In genomic region chr3:157064402-157064801, GRCh38 we compare ENCODE assay signal across 1 cellular context.
TF ChIP-seq lines count a peak whose summit lies in the region.

No MANE protein-coding gene starts in this region.

TF ChIP-seq in GM12878, 131 proteins besides CTCF, POLR2A, EP300 and RAD21 (continued from another document and continues in another):
- TF ChIP-seq, protein P1, sequence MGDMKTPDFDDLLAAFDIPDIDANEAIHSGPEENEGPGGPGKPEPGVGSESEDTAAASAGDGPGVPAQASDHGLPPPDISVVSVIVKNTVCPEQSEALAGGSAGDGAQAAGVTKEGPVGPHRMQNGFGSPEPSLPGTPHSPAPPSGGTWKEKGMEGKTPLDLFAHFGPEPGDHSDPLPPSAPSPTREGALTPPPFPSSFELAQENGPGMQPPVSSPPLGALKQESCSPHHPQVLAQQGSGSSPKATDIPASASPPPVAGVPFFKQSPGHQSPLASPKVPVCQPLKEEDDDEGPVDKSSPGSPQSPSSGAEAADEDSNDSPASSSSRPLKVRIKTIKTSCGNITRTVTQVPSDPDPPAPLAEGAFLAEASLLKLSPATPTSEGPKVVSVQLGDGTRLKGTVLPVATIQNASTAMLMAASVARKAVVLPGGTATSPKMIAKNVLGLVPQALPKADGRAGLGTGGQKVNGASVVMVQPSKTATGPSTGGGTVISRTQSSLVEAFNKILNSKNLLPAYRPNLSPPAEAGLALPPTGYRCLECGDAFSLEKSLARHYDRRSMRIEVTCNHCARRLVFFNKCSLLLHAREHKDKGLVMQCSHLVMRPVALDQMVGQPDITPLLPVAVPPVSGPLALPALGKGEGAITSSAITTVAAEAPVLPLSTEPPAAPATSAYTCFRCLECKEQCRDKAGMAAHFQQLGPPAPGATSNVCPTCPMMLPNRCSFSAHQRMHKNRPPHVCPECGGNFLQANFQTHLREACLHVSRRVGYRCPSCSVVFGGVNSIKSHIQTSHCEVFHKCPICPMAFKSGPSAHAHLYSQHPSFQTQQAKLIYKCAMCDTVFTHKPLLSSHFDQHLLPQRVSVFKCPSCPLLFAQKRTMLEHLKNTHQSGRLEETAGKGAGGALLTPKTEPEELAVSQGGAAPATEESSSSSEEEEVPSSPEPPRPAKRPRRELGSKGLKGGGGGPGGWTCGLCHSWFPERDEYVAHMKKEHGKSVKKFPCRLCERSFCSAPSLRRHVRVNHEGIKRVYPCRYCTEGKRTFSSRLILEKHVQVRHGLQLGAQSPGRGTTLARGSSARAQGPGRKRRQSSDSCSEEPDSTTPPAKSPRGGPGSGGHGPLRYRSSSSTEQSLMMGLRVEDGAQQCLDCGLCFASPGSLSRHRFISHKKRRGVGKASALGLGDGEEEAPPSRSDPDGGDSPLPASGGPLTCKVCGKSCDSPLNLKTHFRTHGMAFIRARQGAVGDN (IDR thresholded peaks at IDR 0.05) = peak; percentile 89
- TF ChIP-seq SREBF1 (IDR thresholded peaks at IDR 0.05; ENCODE audit: low read length) (no peak), FOXM1 (IDR thresholded peaks at IDR 0.05; ENCODE audit: low read depth, low read length) (no peak), REST (IDR thresholded peaks at IDR 0.05; ENCODE audit: low read depth, low read length) (no peak), HDAC2 (IDR thresholded peaks at IDR 0.05) (no peak), NFIC (IDR thresholded peaks at IDR 0.05; ENCODE audit: low read depth, low read length) (0 out of 2 replicates have a peak, but pooled peaks have one; percentile 34), MTA2 (IDR thresholded peaks at IDR 0.05; ENCODE audit: low read depth) (peak; percentile 77), EED (IDR thresholded peaks at IDR 0.05; ENCODE audit: low read depth) (peak; percentile 77), BMI1 (IDR thresholded peaks at IDR 0.05; ENCODE audit: borderline replicate concordance) (no peak), TBL1XR1 (IDR thresholded peaks at IDR 0.05; ENCODE audit: low read depth, low read length) (no peak), MEF2B (IDR thresholded peaks at IDR 0.05; ENCODE audit: partially characterized antibody, poor library complexity, severe bottlenecking) (no peak), NR2C1 (IDR thresholded peaks at IDR 0.05) (no peak), TCF7 (IDR thresholded peaks at IDR 0.05; ENCODE audit: borderline replicate concordance) (no peak), BCLAF1 (IDR thresholded peaks at IDR 0.05) (no peak), GATAD2B (conservative IDR thresholded peaks at IDR 0.05; ENCODE audit: low read depth) (no peak), ZNF384 (IDR thresholded peaks at IDR 0.05; ENCODE audit: borderline replicate concordance, low read depth, low read length) (no peak), ZZZ3 (IDR thresholded peaks at IDR 0.05; ENCODE audit: control insufficient read depth, insufficient read length, low read depth) (no peak), SIN3A (IDR thresholded peaks at IDR 0.05; ENCODE audit: low read depth, low read length) (no peak), ZBTB11 (CRISPR knock-in tag; IDR thresholded peaks at IDR 0.05) (no peak), ESRRA (IDR thresholded peaks at IDR 0.05; ENCODE audit: low read length) (no peak), MTA3 (IDR thresholded peaks at IDR 0.05; ENCODE audit: borderline replicate concordance, low read length) (no peak), LARP7 (IDR thresholded peaks at IDR 0.05) (no peak), CHD2 (IDR thresholded peaks at IDR 0.05; ENCODE audit: borderline replicate concordance, low read depth, low read length) (peak; percentile 51; the same call in 1 of the 2 replicates), EZH2 (IDR thresholded peaks at IDR 0.05; ENCODE audit: borderline replicate concordance, control insufficient read depth, low read depth, low read length) (no peak), BCL3 (IDR thresholded peaks at IDR 0.05; ENCODE audit: borderline replicate concordance, insufficient read depth, low read depth, low read length, poor library complexity, severe bottlenecking) (no peak), DPF2 (IDR thresholded peaks at IDR 0.05) (peak; percentile 81), CREB1 (IDR thresholded peaks at IDR 0.05; ENCODE audit: low read depth) (no peak), FOXK2 (IDR thresholded peaks at IDR 0.05) (no peak), CEBPZ (IDR thresholded peaks at IDR 0.05; ENCODE audit: low read depth, low read length) (no peak), USF2 (IDR thresholded peaks at IDR 0.05; ENCODE audit: borderline replicate concordance, low read depth, low read length) (peak; percentile 34), SMARCA5 (IDR thresholded peaks at IDR 0.05) (no peak), SUZ12 (IDR thresholded peaks at IDR 0.05; ENCODE audit: unreplicated experiment) (no peak), RFX5 (IDR thresholded peaks at IDR 0.05; ENCODE audit: low read depth, low read length) (no peak), TAF1 (IDR thresholded peaks at IDR 0.05; ENCODE audit: borderline replicate concordance, low read depth, low read length) (no peak), CBFB (IDR thresholded peaks at IDR 0.05; ENCODE audit: low read depth) (no peak), HDGF (IDR thresholded peaks at IDR 0.05) (peak; percentile 31; the same call in 1 of the 2 replicates)
- TF ChIP-seq, protein P2, sequence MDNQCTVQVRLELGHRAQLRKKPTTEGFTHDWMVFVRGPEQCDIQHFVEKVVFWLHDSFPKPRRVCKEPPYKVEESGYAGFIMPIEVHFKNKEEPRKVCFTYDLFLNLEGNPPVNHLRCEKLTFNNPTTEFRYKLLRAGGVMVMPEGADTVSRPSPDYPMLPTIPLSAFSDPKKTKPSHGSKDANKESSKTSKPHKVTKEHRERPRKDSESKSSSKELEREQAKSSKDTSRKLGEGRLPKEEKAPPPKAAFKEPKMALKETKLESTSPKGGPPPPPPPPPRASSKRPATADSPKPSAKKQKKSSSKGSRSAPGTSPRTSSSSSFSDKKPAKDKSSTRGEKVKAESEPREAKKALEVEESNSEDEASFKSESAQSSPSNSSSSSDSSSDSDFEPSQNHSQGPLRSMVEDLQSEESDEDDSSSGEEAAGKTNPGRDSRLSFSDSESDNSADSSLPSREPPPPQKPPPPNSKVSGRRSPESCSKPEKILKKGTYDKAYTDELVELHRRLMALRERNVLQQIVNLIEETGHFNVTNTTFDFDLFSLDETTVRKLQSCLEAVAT (IDR thresholded peaks at IDR 0.05) = 0 out of 2 replicates have a peak, but pooled peaks have one; percentile 14
- TF ChIP-seq, protein P3, sequence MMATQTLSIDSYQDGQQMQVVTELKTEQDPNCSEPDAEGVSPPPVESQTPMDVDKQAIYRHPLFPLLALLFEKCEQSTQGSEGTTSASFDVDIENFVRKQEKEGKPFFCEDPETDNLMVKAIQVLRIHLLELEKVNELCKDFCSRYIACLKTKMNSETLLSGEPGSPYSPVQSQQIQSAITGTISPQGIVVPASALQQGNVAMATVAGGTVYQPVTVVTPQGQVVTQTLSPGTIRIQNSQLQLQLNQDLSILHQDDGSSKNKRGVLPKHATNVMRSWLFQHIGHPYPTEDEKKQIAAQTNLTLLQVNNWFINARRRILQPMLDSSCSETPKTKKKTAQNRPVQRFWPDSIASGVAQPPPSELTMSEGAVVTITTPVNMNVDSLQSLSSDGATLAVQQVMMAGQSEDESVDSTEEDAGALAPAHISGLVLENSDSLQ (IDR thresholded peaks at IDR 0.05) = no peak
